In the genomic region with DNA sequence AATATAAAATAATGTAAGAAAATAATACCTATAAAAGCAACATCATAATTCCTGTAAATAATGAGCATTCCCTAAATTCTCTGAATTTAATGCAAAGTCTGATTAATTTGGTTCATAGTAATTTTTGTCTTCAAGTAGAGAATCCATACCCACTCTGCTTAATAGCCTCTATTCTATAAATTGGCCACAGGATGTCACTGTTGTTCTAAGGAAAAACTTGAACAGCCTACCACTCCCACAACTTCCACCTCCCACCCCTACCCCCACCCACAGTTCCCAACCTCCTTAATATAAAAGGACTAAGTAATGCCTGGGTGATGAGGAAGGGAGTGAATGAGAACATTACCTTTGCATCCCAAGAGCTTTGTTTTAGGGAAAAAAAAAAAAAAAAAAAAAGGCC, we compare ENCODE assay signal across 9 cellular contexts. TPM values are rescaled to one million over a fixed set of nuclear protein-coding genes. Genes with fewer than 3 reads are reported as not detected.
A peak's percentile ranks its signal among the peaks of the same experiment; 100 is the strongest.
DNase-seq lines count a peak whose midpoint lies in the region; ATAC-seq and TF ChIP-seq lines count a peak whose summit lies in the region.
"Had no signal": no experiment of that assay in that cellular context is flagged by ENCODE, and none has a peak within 500 bp of the region (broad histone marks: within the 10 kb centered on the region; RNA-seq: fewer than 3 reads in every experiment).

No MANE protein-coding gene starts in this region.

- H4K20me1 ChIP-seq in hepatocyte (ENCODE audit: insufficient read depth, poor library complexity, severe bottlenecking): no peaks in the 10 kb centered on the region

- H3K36me3 ChIP-seq in MG63 (no peaks in the 10 kb centered on the region), hepatocyte (replicated peaks; ENCODE audit: insufficient read depth, low read depth) (no peaks in the 10 kb centered on the region)

- no peaks in the 10 kb centered on the region for H3K79me2 ChIP-seq in hepatocyte

- no peaks in the 10 kb centered on the region for H3K9me2 ChIP-seq in hepatocyte (replicated peaks; ENCODE audit: insufficient read depth)

- H3K27ac ChIP-seq in hepatocyte: no peak overlapping the region
- H3K27ac ChIP-seq: skin epidermis had no signal

- no peak overlapping the region for H2AFZ ChIP-seq in hepatocyte

- H3K4me1 ChIP-seq in hepatocyte (ENCODE audit: insufficient read depth): no peaks in the 10 kb centered on the region

- ATAC-seq in HG02763 (IDR thresholded peaks at IDR 0.05; ENCODE audit: unreplicated experiment) (no peak), HG02938 (IDR thresholded peaks at IDR 0.05; ENCODE audit: unreplicated experiment) (no peak)

- TF ChIP-seq CTCF in hepatocyte (IDR thresholded peaks at IDR 0.05; ENCODE audit: poor library complexity): peak; percentile 59

- in situ Hi-C loops in G401 (cut with HindIII; ENCODE audit: low sequenced_read_pairs): no loop called here

- H3K27me3 ChIP-seq in MG63 (no peaks in the 10 kb centered on the region), hepatocyte (no peaks in the 10 kb centered on the region)

- DNase-seq in G401 (ENCODE audit: low spot score): peak; percentile 20
- peak; percentile 5 for DNase-seq in MG63
- peak; percentile 53 for DNase-seq in SW480 (ENCODE audit: low spot score)
- peak; percentile 44 for DNase-seq in hepatocyte (ENCODE audit: low spot score)
- no peak for DNase-seq in activated T-cell treated with anti-CD3 and anti-CD28 coated beads, Interleukin-2, amount 50 U/mL, for 48 hours
- no peak for DNase-seq in stimulated activated CD4-positive, alpha-beta T cell treated with anti-CD3 and anti-CD28 coated beads, Interleukin-4, amount 100 ng/mL, for 24 hours

- H3K4me3 ChIP-seq in MG63: no peak overlapping the region
- H3K4me3 ChIP-seq in hepatocyte: no peak overlapping the region
- H3K4me3 ChIP-seq: skin epidermis had no signal

- H3K4me2 ChIP-seq in hepatocyte: no peak overlapping the region

- H3K9me3 ChIP-seq in MG63: no peaks in the 10 kb centered on the region
- H3K9me3 ChIP-seq in hepatocyte (ENCODE audit: low read depth): no peaks in the 10 kb centered on the region

RNA-seq across cellular contexts. Expression of a gene that starts 27.2 kb away (rescaled TPM):
- total RNA-seq in G401 (2014; rRNA removed; shearing (Covaris generic)): 3.9 and 6.9 TPM in 2 replicates
- total RNA-seq in MG63 (2014; rRNA removed; shearing (Covaris generic); ENCODE audit: low replicate concordance): 3.9 and 5.2 TPM in 2 replicates
- 3.5 and 4.2 TPM in 2 replicates for total RNA-seq in hepatocyte
- 3.7 and 7.0 TPM in 2 replicates for polyA plus RNA-seq in hepatocyte

RNA-seq across cellular contexts. Expression of a gene that starts 57.4 kb away (rescaled TPM):
- 0.10 TPM in 1 of 2 replicates, not detected in the other for total RNA-seq in G401 (2014; rRNA removed; shearing (Covaris generic))
- total RNA-seq in MG63 (2014; rRNA removed; shearing (Covaris generic); ENCODE audit: low replicate concordance): 1.3 TPM in 1 of 2 replicates, not detected in the other
- 1.8 and 2.0 TPM in 2 replicates for total RNA-seq in hepatocyte
- 0.34 and 0.67 TPM in 2 replicates for polyA plus RNA-seq in hepatocyte

Comparison
In these comparisons a context has a peak if more than half of its experiments do, and no peak if none do; other contexts are left out.
1. DNase-seq: peak in G401 (single experiment), MG63 (single experiment), SW480 (single experiment) and hepatocyte (single experiment); none in activated T-cell treated with anti-CD3 and anti-CD28 coated beads, Interleukin-2, amount 50 U/mL, for 48 hours (0 of 2) and stimulated activated CD4-positive, alpha-beta T cell treated with anti-CD3 and anti-CD28 coated beads, Interleukin-4, amount 100 ng/mL, for 24 hours (single experiment).